In genomic region chr5:173887610-173888472, GRCh38 we compare ENCODE assay signal across 1 cellular context.
A peak's percentile ranks its signal among the peaks of the same experiment; 100 is the strongest.
TF ChIP-seq lines count a peak whose summit lies in the region.

Gene CPEB4 (plus strand): TSS chr5:173888349. CDS start chr5:173889734, 1,385 bp downstream.

TF ChIP-seq in HepG2, 621 proteins besides CTCF, POLR2A, EP300 and RAD21 (continued from another document and continues in another):
- TF ChIP-seq SKIL (CRISPR knock-in tag; IDR thresholded peaks at IDR 0.05; ENCODE audit: borderline replicate concordance) (no peak), ZNF788 (CRISPR knock-in tag; IDR thresholded peaks at IDR 0.05; ENCODE audit: borderline replicate concordance) (peak; percentile 72; the same call in 1 of the 2 replicates), ZNF343 (CRISPR knock-in tag; IDR thresholded peaks at IDR 0.05) (peak; percentile 82; the same call in 1 of the 2 replicates), GLI4 (CRISPR knock-in tag; IDR thresholded peaks at IDR 0.05; ENCODE audit: borderline replicate concordance) (peak; percentile 42; the same call in 1 of the 2 replicates), PRDM4 (CRISPR knock-in tag; IDR thresholded peaks at IDR 0.05; ENCODE audit: borderline replicate concordance) (no peak), MBD4 (IDR thresholded peaks at IDR 0.05; ENCODE audit: borderline replicate concordance, low read length) (no peak), ZNF503 (CRISPR knock-in tag; IDR thresholded peaks at IDR 0.05) (no peak), DDIT3 (CRISPR knock-in tag; IDR thresholded peaks at IDR 0.05) (no peak), ZNF543 (CRISPR knock-in tag; IDR thresholded peaks at IDR 0.05) (peak; percentile 47; the same call in 1 of the 2 replicates), JUNB (CRISPR knock-in tag; IDR thresholded peaks at IDR 0.05; ENCODE audit: borderline replicate concordance) (no peak), ZHX1 (CRISPR knock-in tag; IDR thresholded peaks at IDR 0.05; ENCODE audit: low read depth) (peak; percentile 88; the same call in 1 of the 2 replicates), MEF2D (CRISPR knock-in tag; IDR thresholded peaks at IDR 0.05) (peak; percentile 69; the same call in 1 of the 2 replicates), SALL1 (CRISPR knock-in tag; IDR thresholded peaks at IDR 0.05) (peak; percentile 73), SNAPC4 (CRISPR knock-in tag; IDR thresholded peaks at IDR 0.05) (no peak), SMYD3 (CRISPR knock-in tag; IDR thresholded peaks at IDR 0.05) (peak; percentile 77; the same call in 1 of the 2 replicates), KIAA2018 (CRISPR knock-in tag; IDR thresholded peaks at IDR 0.05; ENCODE audit: borderline replicate concordance) (0 out of 2 replicates have a peak, but pooled peaks have one; percentile 53), AKNA (CRISPR knock-in tag; IDR thresholded peaks at IDR 0.05; ENCODE audit: borderline replicate concordance) (no peak)
